In genomic region chr16:4358831-4359561, GRCh38 we compare ENCODE assay signal across 1 cellular context.
TF ChIP-seq lines count a peak whose summit lies in the region.

No MANE protein-coding gene starts in this region.

TF ChIP-seq in WTC11, 78 proteins besides CTCF, POLR2A, EP300 and RAD21 (continued from another document):
- no peak for TF ChIP-seq PRDM15 (CRISPR knock-in tag; IDR thresholded peaks at IDR 0.05)
- no peak for TF ChIP-seq CREB1 (CRISPR knock-in tag; IDR thresholded peaks at IDR 0.05)
- no peak for TF ChIP-seq ZNF671 (CRISPR knock-in tag; IDR thresholded peaks at IDR 0.05)
- TF ChIP-seq FOXP1 (CRISPR knock-in tag; IDR thresholded peaks at IDR 0.05; ENCODE audit: borderline replicate concordance), result 0 out of 2 replicates have a peak, but pooled peaks have one; percentile 15
- TF ChIP-seq IRF1 (CRISPR knock-in tag; IDR thresholded peaks at IDR 0.05), result no peak
- TF ChIP-seq ZBTB21 (CRISPR knock-in tag; IDR thresholded peaks at IDR 0.05; ENCODE audit: borderline replicate concordance), result 0 out of 2 replicates have a peak, but pooled peaks have one; percentile 29
TF ChIP-seq in WTC11: peak in this region for 6.
